8 cellular contexts compared by ENCODE assay signal in the genomic region with DNA sequence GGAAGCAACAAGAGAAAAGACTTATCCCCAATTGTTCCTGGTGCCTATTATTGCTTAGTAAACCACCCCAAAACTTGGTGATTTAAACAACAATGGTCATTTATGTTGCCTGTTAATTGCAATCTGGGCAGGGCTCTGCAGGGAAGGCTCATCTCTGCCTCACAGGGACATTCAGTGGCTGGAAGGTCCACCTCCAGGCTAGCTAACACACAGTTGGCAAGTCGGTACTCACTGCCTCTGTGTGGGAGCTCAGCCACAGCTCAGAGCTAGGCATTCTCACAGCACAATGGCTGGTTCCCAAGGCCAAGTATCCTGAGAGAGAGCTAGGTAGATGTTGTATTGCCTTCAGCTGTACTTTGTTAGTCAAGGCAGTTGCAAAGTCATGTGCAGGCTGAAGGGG.
"Had no signal": no experiment of that assay in that cellular context is flagged by ENCODE, and none has a peak within 500 bp of the region (broad histone marks: within the 10 kb centered on the region; RNA-seq: fewer than 3 reads in every experiment).

No MANE protein-coding gene starts in this region.

- DNase-seq: GDM1, GF-D8 had no signal

- ATAC-seq: GM12878 had no signal

- FAIRE-seq: G401.6, GM12878, GM12891, GM12892, GM18507, GM19239 had no signal

- H3K4me3 ChIP-seq: GM12878 had no signal
